8 cellular contexts compared by ENCODE assay signal in the genomic region with DNA sequence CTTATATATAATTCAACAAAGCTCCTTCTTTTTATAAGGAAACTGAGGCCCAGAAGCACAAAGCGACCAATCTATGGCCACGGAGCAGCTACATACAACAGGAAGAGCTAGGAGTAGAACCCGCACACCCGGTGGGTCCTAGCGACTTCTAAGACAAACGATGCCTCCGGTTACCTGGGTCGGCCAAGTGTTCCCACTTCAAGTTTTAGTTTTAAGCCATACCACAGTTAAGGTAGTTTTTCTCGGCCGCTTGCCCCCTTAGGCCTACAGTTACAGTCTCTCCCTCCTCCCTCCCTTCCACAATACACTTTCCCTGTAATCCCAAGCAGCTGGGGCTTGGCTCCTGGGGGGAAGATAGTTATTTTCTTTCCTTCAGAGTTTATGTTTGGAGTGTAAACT. TPM values are rescaled to one million over a fixed set of nuclear protein-coding genes. Genes with fewer than 3 reads are reported as not detected.
DNase-seq lines count a peak whose midpoint lies in the region; ATAC-seq and TF ChIP-seq lines count a peak whose summit lies in the region.

No MANE protein-coding gene starts in this region.

- H3K4me3 Mint-ChIP-seq in CD4-positive, alpha-beta memory T cell = peak overlapping the region; percentile 98 to 100 (median 100)
- H3K4me3 Mint-ChIP-seq in IgD-negative memory B cell = peak overlapping the region; percentile 92 to 100 (median 97)
- peak overlapping the region; percentile 95 to 99 for H3K4me3 Mint-ChIP-seq in activated T-cell treated with anti-CD3 and anti-CD28 coated beads, Interleukin-2, amount 50 U/mL, for 72 hours

- H3K27me3 Mint-ChIP-seq in CD4-positive, alpha-beta memory T cell = no peaks in the 10 kb centered on the region
- no peaks in the 10 kb centered on the region for H3K27me3 Mint-ChIP-seq in IgD-negative memory B cell
- H3K27me3 Mint-ChIP-seq in activated T-cell treated with anti-CD3 and anti-CD28 coated beads, Interleukin-2, amount 50 U/mL, for 72 hours (ENCODE audit: low read depth) = no peaks in the 10 kb centered on the region

- peak overlapping the region; percentile 86 for H3K27ac ChIP-seq in CD4-positive, alpha-beta memory T cell (ENCODE audit: low read depth, low read length)
- H3K27ac ChIP-seq in left ventricle myocardium inferior (replicated peaks) (peak overlapping the region; percentile 88), sigmoid colon (peak overlapping the region; percentile 79 to 86 (median 84))

- peaks cover 5 to 21% of the 10 kb centered on the region in 2 donors for H3K36me3 Mint-ChIP-seq in CD4-positive, alpha-beta memory T cell
- no peaks in the 10 kb centered on the region for H3K36me3 Mint-ChIP-seq in IgD-negative memory B cell
- H3K36me3 Mint-ChIP-seq in activated T-cell treated with anti-CD3 and anti-CD28 coated beads, Interleukin-2, amount 50 U/mL, for 72 hours (ENCODE audit: insufficient read depth in 2 of 2) = peaks cover 2 to 7% of the 10 kb centered on the region in 2 donors

- H3K9me3 Mint-ChIP-seq in CD4-positive, alpha-beta memory T cell = no peaks in the 10 kb centered on the region
- H3K9me3 Mint-ChIP-seq in IgD-negative memory B cell = no peaks in the 10 kb centered on the region
- no peaks in the 10 kb centered on the region for H3K9me3 Mint-ChIP-seq in activated T-cell treated with anti-CD3 and anti-CD28 coated beads, Interleukin-2, amount 50 U/mL, for 72 hours

- DNase-seq in CD4-positive, alpha-beta memory T cell = peak in 1 of 5 donors; percentile 27
- DNase-seq in activated T-cell treated with anti-CD3 and anti-CD28 coated beads, Interleukin-2, amount 50 U/mL, for 72 hours = peak in 1 of 2 donors; percentile 23
- DNase-seq in left ventricle myocardium inferior (no peak), sigmoid colon (no peak), GDM1 (lab: John Stamatoyannopoulos, UW) (no peak), T-helper 9 cell (no peak)

- no peak for TF ChIP-seq POLR2A in sigmoid colon (IDR thresholded peaks at IDR 0.05)

- peaks cover 47% of the 10 kb centered on the region for H3K4me1 ChIP-seq in CD4-positive, alpha-beta memory T cell (ENCODE audit: insufficient read depth, low read length)
- H3K4me1 ChIP-seq in left ventricle myocardium inferior (peaks cover 77% of the 10 kb centered on the region), sigmoid colon (peaks cover 0 to 41% (median 34%) of the 10 kb centered on the region in 4 donors)

- peak overlapping the region; percentile 95 to 100 (median 98) for H3K27ac Mint-ChIP-seq in CD4-positive, alpha-beta memory T cell
- H3K27ac Mint-ChIP-seq in IgD-negative memory B cell = peak overlapping the region; percentile 75 to 100 (median 96)
- H3K27ac Mint-ChIP-seq in activated T-cell treated with anti-CD3 and anti-CD28 coated beads, Interleukin-2, amount 50 U/mL, for 72 hours = peak overlapping the region; percentile 100

- H3K36me3 ChIP-seq in CD4-positive, alpha-beta memory T cell (ENCODE audit: insufficient read depth, low read length) = no peaks in the 10 kb centered on the region
- H3K36me3 ChIP-seq in left ventricle myocardium inferior = peaks cover 11% of the 10 kb centered on the region
- H3K36me3 ChIP-seq in sigmoid colon = peaks cover 0 to 10% (median 0%) of the 10 kb centered on the region in 4 donors

- no peaks in the 10 kb centered on the region for H3K9me3 ChIP-seq in CD4-positive, alpha-beta memory T cell (ENCODE audit: control insufficient read depth in 1 of 2, low read length in 2 of 2)
- H3K9me3 ChIP-seq in left ventricle myocardium inferior (replicated peaks) (no peaks in the 10 kb centered on the region), sigmoid colon (no peaks in the 10 kb centered on the region)

- peak; percentile 1 for ATAC-seq in GM21367 (IDR thresholded peaks at IDR 0.05; ENCODE audit: unreplicated experiment)
- peak; percentile 10 to 20 for ATAC-seq in activated T-cell treated with anti-CD3 and anti-CD28 coated beads, Interleukin-2, amount 50 U/mL, for 72 hours (replicated peaks in 1 of 2)

- intact Hi-C loops in CD4-positive, alpha-beta memory T cell (cut with micrococcal nuclease) = loop anchor here (1.0 to 2.0 kb wide), 6 partner anchors 269 to 1376 kb away; partner anchors contain the start of genes CENPK, PPWD1, SHLD3 and SREK1
- intact Hi-C loops in left ventricle myocardium inferior (cut with micrococcal nuclease) = no loop called here
- intact Hi-C loops in sigmoid colon (cut with DNase I) = loop anchor here (5.0 to 10.0 kb wide), 2 partner anchors 714 to 797 kb away; partner anchors contain the start of genes ADAMTS6, CENPK and PPWD1

- CTCF ChIA-PET in CD4-positive, alpha-beta memory T cell (lab: Charles Lee; ENCODE audit: partially characterized antibody) = interaction anchor here (0.9 to 3.1 kb wide), 4 partner anchors 9 to 795 kb away, joined by 3 to 14 read pairs (median 4); partner anchors contain the start of gene PPWD1

- H3K4me1 Mint-ChIP-seq in CD4-positive, alpha-beta memory T cell = peaks cover 44 to 76% (median 52%) of the 10 kb centered on the region in 4 donors
- peaks cover 25 to 43% (median 38%) of the 10 kb centered on the region in 3 donors for H3K4me1 Mint-ChIP-seq in IgD-negative memory B cell
- H3K4me1 Mint-ChIP-seq in activated T-cell treated with anti-CD3 and anti-CD28 coated beads, Interleukin-2, amount 50 U/mL, for 72 hours (ENCODE audit: low read depth) = peaks cover 44% of the 10 kb centered on the region

- H3K27me3 ChIP-seq in CD4-positive, alpha-beta memory T cell (ENCODE audit: insufficient read depth, low read length) = no peaks in the 10 kb centered on the region
- no peaks in the 10 kb centered on the region for H3K27me3 ChIP-seq in left ventricle myocardium inferior (ENCODE audit: low read depth)
- H3K27me3 ChIP-seq in sigmoid colon = no peaks in the 10 kb centered on the region

- H3K4me3 ChIP-seq in CD4-positive, alpha-beta memory T cell (ENCODE audit: low read length in 2 of 2) = peak overlapping the region; percentile 83 to 94
- H3K4me3 ChIP-seq in left ventricle myocardium inferior (peak overlapping the region; percentile 94), sigmoid colon (peak overlapping the region; percentile 64 to 74 (median 72))

- 1% methylated on average over 10 of the region's 10 CpGs for WGBS in sigmoid colon, 2 donors

- no peak for TF ChIP-seq EP300 in sigmoid colon (IDR thresholded peaks at IDR 0.05)

- TF ChIP-seq CTCF in left ventricle myocardium inferior (IDR thresholded peaks at IDR 0.05; ENCODE audit: borderline replicate concordance) = no peak
- TF ChIP-seq CTCF in sigmoid colon (IDR thresholded peaks at IDR 0.05) = no peak

- POLR2A ChIA-PET in CD4-positive, alpha-beta memory T cell (lab: Charles Lee; ENCODE audit: partially characterized antibody) = interaction anchor here (0.9 to 2.0 kb wide), 6 partner anchors 10 to 856 kb away, joined by 3 to 16 read pairs (median 6); partner anchors contain the start of genes ADAMTS6, CENPK, PPWD1 and TRIM23

RNA-seq across cellular contexts. Expression of gene SREK1IP1, which starts 0.5 kb away (rescaled TPM):
- 10 to 100 TPM; 18.4 to 20.2 TPM for total RNA-seq in CD4-positive, alpha-beta memory T cell
- polyA plus RNA-seq in CD4-positive, alpha-beta memory T cell = 10 to 100 TPM; 19.3 to 28.3 TPM
- polyA plus RNA-seq in IgD-negative memory B cell (23.4 TPM), sigmoid colon (10 to 100 TPM in 2 of 3 donors, 1 to 10 TPM in 1; 4.2 to 13.6 (median 11.5) TPM)
- total RNA-seq in activated T-cell treated with anti-CD3 and anti-CD28 coated beads, Interleukin-2, amount 50 U/mL, for 72 hours = 10 to 100 TPM; 22.9 to 28.7 TPM
- total RNA-seq in left ventricle myocardium inferior (11.7 TPM), sigmoid colon (10 to 100 TPM; 12.3 to 20.8 (median 14.0) TPM)

RNA-seq across cellular contexts. Expression of gene CWC27, which starts 0.8 kb away (rescaled TPM):
- 10 to 100 TPM; 16.8 to 17.8 TPM for total RNA-seq in CD4-positive, alpha-beta memory T cell
- polyA plus RNA-seq in CD4-positive, alpha-beta memory T cell = 10 to 100 TPM; 28.1 to 37.7 TPM
- polyA plus RNA-seq in IgD-negative memory B cell (28.8 TPM), sigmoid colon (10 to 100 TPM; 11.3 to 16.8 (median 15.0) TPM)
- total RNA-seq in activated T-cell treated with anti-CD3 and anti-CD28 coated beads, Interleukin-2, amount 50 U/mL, for 72 hours = 10 to 100 TPM; 37.5 to 39.1 TPM
- total RNA-seq in left ventricle myocardium inferior (26.7 TPM), sigmoid colon (10 to 100 TPM; 18.9 to 27.7 (median 19.7) TPM)
